Comparison of ENCODE assay signal across 1 cellular context in the genomic region with DNA sequence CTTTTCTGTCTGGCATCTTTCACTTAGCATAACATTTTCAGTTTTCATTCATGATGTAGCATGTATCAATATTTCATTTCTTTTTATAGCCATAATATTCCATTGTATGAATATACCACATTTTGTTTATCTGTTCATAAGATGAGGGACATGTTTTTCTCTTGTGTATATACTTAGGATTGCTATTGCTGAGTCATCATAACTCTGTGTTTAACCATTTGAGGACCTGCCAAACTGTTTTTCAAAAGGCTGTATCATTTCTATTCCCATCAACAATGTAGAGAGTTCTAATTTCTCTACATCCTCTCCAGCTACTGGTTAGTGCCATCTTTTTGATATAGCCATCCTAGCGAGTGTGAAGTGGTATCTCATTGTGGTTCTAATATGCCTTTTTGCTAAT.
TF ChIP-seq lines count a peak whose summit lies in the region.

No MANE protein-coding gene starts in this region.

TF ChIP-seq in K562, 482 proteins besides CTCF, POLR2A, EP300 and RAD21 (continued from another document and continues in another):
- TF ChIP-seq, protein P1, sequence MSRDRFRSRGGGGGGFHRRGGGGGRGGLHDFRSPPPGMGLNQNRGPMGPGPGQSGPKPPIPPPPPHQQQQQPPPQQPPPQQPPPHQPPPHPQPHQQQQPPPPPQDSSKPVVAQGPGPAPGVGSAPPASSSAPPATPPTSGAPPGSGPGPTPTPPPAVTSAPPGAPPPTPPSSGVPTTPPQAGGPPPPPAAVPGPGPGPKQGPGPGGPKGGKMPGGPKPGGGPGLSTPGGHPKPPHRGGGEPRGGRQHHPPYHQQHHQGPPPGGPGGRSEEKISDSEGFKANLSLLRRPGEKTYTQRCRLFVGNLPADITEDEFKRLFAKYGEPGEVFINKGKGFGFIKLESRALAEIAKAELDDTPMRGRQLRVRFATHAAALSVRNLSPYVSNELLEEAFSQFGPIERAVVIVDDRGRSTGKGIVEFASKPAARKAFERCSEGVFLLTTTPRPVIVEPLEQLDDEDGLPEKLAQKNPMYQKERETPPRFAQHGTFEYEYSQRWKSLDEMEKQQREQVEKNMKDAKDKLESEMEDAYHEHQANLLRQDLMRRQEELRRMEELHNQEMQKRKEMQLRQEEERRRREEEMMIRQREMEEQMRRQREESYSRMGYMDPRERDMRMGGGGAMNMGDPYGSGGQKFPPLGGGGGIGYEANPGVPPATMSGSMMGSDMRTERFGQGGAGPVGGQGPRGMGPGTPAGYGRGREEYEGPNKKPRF (IDR thresholded peaks at IDR 0.05; ENCODE audit: low read depth, low read length), result no peak
- TF ChIP-seq PHB (CRISPR knock-in tag; IDR thresholded peaks at IDR 0.05), result no peak
- TF ChIP-seq USF2 (CRISPR knock-in tag; IDR thresholded peaks at IDR 0.05), result no peak
- TF ChIP-seq ATF2 (CRISPR knock-in tag; IDR thresholded peaks at IDR 0.05), result no peak
- TF ChIP-seq CBX5 (IDR thresholded peaks at IDR 0.05; ENCODE audit: borderline replicate concordance, low read depth), result no peak
- TF ChIP-seq ZNF778 (CRISPR knock-in tag; IDR thresholded peaks at IDR 0.05), result no peak
- no peak for TF ChIP-seq MXI1 (IDR thresholded peaks at IDR 0.05; ENCODE audit: low read depth, low read length)
- no peak for TF ChIP-seq FOXM1 (IDR thresholded peaks at IDR 0.05; ENCODE audit: low read depth)
- TF ChIP-seq FOXM1 (CRISPR knock-in tag; IDR thresholded peaks at IDR 0.05; ENCODE audit: low read depth), result no peak
- no peak for TF ChIP-seq ZBTB1 (CRISPR knock-in tag; IDR thresholded peaks at IDR 0.05; ENCODE audit: borderline replicate concordance, low read depth)
- no peak for TF ChIP-seq TRIM24 (IDR thresholded peaks at IDR 0.05)
- TF ChIP-seq ELF1 (tag; IDR thresholded peaks at IDR 0.05), result no peak
- TF ChIP-seq, protein P2, sequence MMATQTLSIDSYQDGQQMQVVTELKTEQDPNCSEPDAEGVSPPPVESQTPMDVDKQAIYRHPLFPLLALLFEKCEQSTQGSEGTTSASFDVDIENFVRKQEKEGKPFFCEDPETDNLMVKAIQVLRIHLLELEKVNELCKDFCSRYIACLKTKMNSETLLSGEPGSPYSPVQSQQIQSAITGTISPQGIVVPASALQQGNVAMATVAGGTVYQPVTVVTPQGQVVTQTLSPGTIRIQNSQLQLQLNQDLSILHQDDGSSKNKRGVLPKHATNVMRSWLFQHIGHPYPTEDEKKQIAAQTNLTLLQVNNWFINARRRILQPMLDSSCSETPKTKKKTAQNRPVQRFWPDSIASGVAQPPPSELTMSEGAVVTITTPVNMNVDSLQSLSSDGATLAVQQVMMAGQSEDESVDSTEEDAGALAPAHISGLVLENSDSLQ (IDR thresholded peaks at IDR 0.05), result peak; percentile 60
- TF ChIP-seq, protein P3, sequence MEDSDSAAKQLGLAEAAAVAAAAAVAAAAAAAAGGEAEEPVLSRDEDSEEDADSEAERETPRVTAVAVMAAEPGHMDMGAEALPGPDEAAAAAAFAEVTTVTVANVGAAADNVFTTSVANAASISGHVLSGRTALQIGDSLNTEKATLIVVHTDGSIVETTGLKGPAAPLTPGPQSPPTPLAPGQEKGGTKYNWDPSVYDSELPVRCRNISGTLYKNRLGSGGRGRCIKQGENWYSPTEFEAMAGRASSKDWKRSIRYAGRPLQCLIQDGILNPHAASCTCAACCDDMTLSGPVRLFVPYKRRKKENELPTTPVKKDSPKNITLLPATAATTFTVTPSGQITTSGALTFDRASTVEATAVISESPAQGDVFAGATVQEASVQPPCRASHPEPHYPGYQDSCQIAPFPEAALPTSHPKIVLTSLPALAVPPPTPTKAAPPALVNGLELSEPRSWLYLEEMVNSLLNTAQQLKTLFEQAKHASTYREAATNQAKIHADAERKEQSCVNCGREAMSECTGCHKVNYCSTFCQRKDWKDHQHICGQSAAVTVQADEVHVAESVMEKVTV (CRISPR knock-in tag; IDR thresholded peaks at IDR 0.05), result no peak
- TF ChIP-seq SMARCA4 (IDR thresholded peaks at IDR 0.05), result peak; percentile 84
- no peak for TF ChIP-seq SREBF2 (CRISPR knock-in tag; IDR thresholded peaks at IDR 0.05)
- no peak for TF ChIP-seq ZNF24 (IDR thresholded peaks at IDR 0.05)
- TF ChIP-seq SMARCB1 (IDR thresholded peaks at IDR 0.05; ENCODE audit: insufficient read length, low read depth), result no peak
- TF ChIP-seq SPI1 (IDR thresholded peaks at IDR 0.05; ENCODE audit: borderline replicate concordance, low read depth, low read length), result no peak
- no peak for TF ChIP-seq ZNF239 (CRISPR knock-in tag; IDR thresholded peaks at IDR 0.05)
- peak; percentile 34; the same call in 1 of the 2 replicates for TF ChIP-seq MTA2 (IDR thresholded peaks at IDR 0.05; ENCODE audit: low read depth)
- TF ChIP-seq, protein P4, sequence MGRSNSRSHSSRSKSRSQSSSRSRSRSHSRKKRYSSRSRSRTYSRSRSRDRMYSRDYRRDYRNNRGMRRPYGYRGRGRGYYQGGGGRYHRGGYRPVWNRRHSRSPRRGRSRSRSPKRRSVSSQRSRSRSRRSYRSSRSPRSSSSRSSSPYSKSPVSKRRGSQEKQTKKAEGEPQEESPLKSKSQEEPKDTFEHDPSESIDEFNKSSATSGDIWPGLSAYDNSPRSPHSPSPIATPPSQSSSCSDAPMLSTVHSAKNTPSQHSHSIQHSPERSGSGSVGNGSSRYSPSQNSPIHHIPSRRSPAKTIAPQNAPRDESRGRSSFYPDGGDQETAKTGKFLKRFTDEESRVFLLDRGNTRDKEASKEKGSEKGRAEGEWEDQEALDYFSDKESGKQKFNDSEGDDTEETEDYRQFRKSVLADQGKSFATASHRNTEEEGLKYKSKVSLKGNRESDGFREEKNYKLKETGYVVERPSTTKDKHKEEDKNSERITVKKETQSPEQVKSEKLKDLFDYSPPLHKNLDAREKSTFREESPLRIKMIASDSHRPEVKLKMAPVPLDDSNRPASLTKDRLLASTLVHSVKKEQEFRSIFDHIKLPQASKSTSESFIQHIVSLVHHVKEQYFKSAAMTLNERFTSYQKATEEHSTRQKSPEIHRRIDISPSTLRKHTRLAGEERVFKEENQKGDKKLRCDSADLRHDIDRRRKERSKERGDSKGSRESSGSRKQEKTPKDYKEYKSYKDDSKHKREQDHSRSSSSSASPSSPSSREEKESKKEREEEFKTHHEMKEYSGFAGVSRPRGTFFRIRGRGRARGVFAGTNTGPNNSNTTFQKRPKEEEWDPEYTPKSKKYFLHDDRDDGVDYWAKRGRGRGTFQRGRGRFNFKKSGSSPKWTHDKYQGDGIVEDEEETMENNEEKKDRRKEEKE (IDR thresholded peaks at IDR 0.05; ENCODE audit: borderline replicate concordance in 1 of 2, control insufficient read depth in 1 of 2, low read depth in 2 of 2, low read length in 1 of 2), result no peak
- no peak for TF ChIP-seq BRD9 (IDR thresholded peaks at IDR 0.05; ENCODE audit: low read depth, partially characterized antibody)
- TF ChIP-seq HMG20B (CRISPR knock-in tag; IDR thresholded peaks at IDR 0.05), result no peak
- TF ChIP-seq SETDB1 (IDR thresholded peaks at IDR 0.05; ENCODE audit: low read length), result no peak
- no peak for TF ChIP-seq ZFP36 (IDR thresholded peaks at IDR 0.05; ENCODE audit: low read depth, low read length, partially characterized antibody)
- TF ChIP-seq, protein P5, sequence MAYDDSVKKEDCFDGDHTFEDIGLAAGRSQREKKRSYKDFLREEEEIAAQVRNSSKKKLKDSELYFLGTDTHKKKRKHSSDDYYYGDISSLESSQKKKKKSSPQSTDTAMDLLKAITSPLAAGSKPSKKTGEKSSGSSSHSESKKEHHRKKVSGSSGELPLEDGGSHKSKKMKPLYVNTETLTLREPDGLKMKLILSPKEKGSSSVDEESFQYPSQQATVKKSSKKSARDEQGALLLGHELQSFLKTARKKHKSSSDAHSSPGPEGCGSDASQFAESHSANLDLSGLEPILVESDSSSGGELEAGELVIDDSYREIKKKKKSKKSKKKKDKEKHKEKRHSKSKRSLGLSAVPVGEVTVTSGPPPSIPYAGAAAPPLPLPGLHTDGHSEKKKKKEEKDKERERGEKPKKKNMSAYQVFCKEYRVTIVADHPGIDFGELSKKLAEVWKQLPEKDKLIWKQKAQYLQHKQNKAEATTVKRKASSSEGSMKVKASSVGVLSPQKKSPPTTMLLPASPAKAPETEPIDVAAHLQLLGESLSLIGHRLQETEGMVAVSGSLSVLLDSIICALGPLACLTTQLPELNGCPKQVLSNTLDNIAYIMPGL (CRISPR knock-in tag; IDR thresholded peaks at IDR 0.05), result no peak
- TF ChIP-seq PCBP1 (IDR thresholded peaks at IDR 0.05; ENCODE audit: low read depth, low read length, poor library complexity, severe bottlenecking), result no peak
- no peak for TF ChIP-seq STAT5A (IDR thresholded peaks at IDR 0.05; ENCODE audit: borderline replicate concordance, low read length)
- TF ChIP-seq RFX5 (IDR thresholded peaks at IDR 0.05; ENCODE audit: low read depth, low read length), result no peak
- no peak for TF ChIP-seq ZNF551 (CRISPR knock-in tag; IDR thresholded peaks at IDR 0.05)
- no peak for TF ChIP-seq RBM17 (IDR thresholded peaks at IDR 0.05; ENCODE audit: borderline replicate concordance, low read depth, low read length)
- peak; percentile 27; the same call in 1 of the 2 replicates for TF ChIP-seq SMARCE1 (IDR thresholded peaks at IDR 0.05)
- no peak for TF ChIP-seq FOXK1 (CRISPR knock-in tag; IDR thresholded peaks at IDR 0.05; ENCODE audit: borderline replicate concordance)
- no peak for TF ChIP-seq L3MBTL2 (IDR thresholded peaks at IDR 0.05)
- 0 out of 2 replicates have a peak, but pooled peaks have one; percentile 13 for TF ChIP-seq SMARCA5 (IDR thresholded peaks at IDR 0.05)
- no peak for TF ChIP-seq EGR1 (conservative IDR thresholded peaks at IDR 0.05)
- no peak for TF ChIP-seq MYC (IDR thresholded peaks at IDR 0.05; ENCODE audit: low read depth, low read length)
- no peak for TF ChIP-seq MYC (CRISPR knock-in tag; IDR thresholded peaks at IDR 0.05; ENCODE audit: borderline replicate concordance, low read depth)
- TF ChIP-seq, protein P6, sequence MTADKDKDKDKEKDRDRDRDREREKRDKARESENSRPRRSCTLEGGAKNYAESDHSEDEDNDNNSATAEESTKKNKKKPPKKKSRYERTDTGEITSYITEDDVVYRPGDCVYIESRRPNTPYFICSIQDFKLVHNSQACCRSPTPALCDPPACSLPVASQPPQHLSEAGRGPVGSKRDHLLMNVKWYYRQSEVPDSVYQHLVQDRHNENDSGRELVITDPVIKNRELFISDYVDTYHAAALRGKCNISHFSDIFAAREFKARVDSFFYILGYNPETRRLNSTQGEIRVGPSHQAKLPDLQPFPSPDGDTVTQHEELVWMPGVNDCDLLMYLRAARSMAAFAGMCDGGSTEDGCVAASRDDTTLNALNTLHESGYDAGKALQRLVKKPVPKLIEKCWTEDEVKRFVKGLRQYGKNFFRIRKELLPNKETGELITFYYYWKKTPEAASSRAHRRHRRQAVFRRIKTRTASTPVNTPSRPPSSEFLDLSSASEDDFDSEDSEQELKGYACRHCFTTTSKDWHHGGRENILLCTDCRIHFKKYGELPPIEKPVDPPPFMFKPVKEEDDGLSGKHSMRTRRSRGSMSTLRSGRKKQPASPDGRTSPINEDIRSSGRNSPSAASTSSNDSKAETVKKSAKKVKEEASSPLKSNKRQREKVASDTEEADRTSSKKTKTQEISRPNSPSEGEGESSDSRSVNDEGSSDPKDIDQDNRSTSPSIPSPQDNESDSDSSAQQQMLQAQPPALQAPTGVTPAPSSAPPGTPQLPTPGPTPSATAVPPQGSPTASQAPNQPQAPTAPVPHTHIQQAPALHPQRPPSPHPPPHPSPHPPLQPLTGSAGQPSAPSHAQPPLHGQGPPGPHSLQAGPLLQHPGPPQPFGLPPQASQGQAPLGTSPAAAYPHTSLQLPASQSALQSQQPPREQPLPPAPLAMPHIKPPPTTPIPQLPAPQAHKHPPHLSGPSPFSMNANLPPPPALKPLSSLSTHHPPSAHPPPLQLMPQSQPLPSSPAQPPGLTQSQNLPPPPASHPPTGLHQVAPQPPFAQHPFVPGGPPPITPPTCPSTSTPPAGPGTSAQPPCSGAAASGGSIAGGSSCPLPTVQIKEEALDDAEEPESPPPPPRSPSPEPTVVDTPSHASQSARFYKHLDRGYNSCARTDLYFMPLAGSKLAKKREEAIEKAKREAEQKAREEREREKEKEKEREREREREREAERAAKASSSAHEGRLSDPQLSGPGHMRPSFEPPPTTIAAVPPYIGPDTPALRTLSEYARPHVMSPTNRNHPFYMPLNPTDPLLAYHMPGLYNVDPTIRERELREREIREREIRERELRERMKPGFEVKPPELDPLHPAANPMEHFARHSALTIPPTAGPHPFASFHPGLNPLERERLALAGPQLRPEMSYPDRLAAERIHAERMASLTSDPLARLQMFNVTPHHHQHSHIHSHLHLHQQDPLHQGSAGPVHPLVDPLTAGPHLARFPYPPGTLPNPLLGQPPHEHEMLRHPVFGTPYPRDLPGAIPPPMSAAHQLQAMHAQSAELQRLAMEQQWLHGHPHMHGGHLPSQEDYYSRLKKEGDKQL (CRISPR knock-in tag; IDR thresholded peaks at IDR 0.05; ENCODE audit: borderline replicate concordance), result no peak
- peak; percentile 79 to 81; a peak in 3 of 4 replicates for TF ChIP-seq FOXK2 (conservative IDR thresholded peaks at IDR 0.05 in 1 of 2, IDR thresholded peaks at IDR 0.05 in 1 of 2; ENCODE audit: low read depth in 2 of 2)
